ENCODE assay signal across 2 cellular contexts in genomic region chr9:36190388-36191289, GRCh38.
TF ChIP-seq lines count a peak whose summit lies in the region.

TSS of gene CLTA (plus strand) at chr9:36190921. CDS start at chr9:36191057, 136 bp downstream.

TF ChIP-seq in IMR-90, 13 proteins besides CTCF, POLR2A, EP300 and RAD21:
- TF ChIP-seq CHD1 (IDR thresholded peaks at IDR 0.05; ENCODE audit: low read depth, low read length): no peak
- no peak for TF ChIP-seq FOS (IDR thresholded peaks at IDR 0.05; ENCODE audit: low read depth, low read length)
- TF ChIP-seq CEBPB (IDR thresholded peaks at IDR 0.05; ENCODE audit: low read depth, low read length): no peak
- peak; percentile 78 for TF ChIP-seq USF2 (IDR thresholded peaks at IDR 0.05; ENCODE audit: low read depth, low read length)
- TF ChIP-seq BHLHE40 (IDR thresholded peaks at IDR 0.05; ENCODE audit: low read depth, low read length): peak; percentile 72; the same call in 1 of the 2 replicates
- TF ChIP-seq SMC3 (IDR thresholded peaks at IDR 0.05; ENCODE audit: low read depth, low read length): peak; percentile 30; the same call in 1 of the 2 replicates
- no peak for TF ChIP-seq NFE2L2 (IDR thresholded peaks at IDR 0.05; ENCODE audit: low read depth, low read length)
- TF ChIP-seq MXI1 (IDR thresholded peaks at IDR 0.05; ENCODE audit: borderline replicate concordance, low read depth, low read length): peak; percentile 68; the same call in 1 of the 2 replicates
- TF ChIP-seq MAZ (IDR thresholded peaks at IDR 0.05; ENCODE audit: borderline replicate concordance, low read depth, low read length): peak; percentile 84; the same call in 1 of the 2 replicates
- TF ChIP-seq MAFK (IDR thresholded peaks at IDR 0.05; ENCODE audit: low read depth, low read length): no peak
- no peak for TF ChIP-seq RCOR1 (IDR thresholded peaks at IDR 0.05; ENCODE audit: insufficient replicate concordance, low read length)
- no peak for TF ChIP-seq RFX5 (IDR thresholded peaks at IDR 0.05; ENCODE audit: low read depth, low read length)
- 0 out of 2 replicates have a peak, but pooled peaks have one; percentile 0 for TF ChIP-seq ELK1 (IDR thresholded peaks at IDR 0.05; ENCODE audit: borderline replicate concordance, low read depth, low read length)

TF ChIP-seq in endothelial cell of umbilical vein, 7 proteins besides CTCF, POLR2A, EP300 and RAD21:
- TF ChIP-seq POLR2AphosphoS5 (IDR thresholded peaks at IDR 0.05; ENCODE audit: insufficient read depth, low read depth, low read length) (peak; percentile 98), JUN (IDR thresholded peaks at IDR 0.05; ENCODE audit: borderline replicate concordance, insufficient read depth, insufficient read length, low read depth) (no peak), MAX (IDR thresholded peaks at IDR 0.05; ENCODE audit: insufficient read depth, insufficient read length) (no peak), MYC (IDR thresholded peaks at IDR 0.05; ENCODE audit: low read depth, low read length) (no peak), EZH2 (IDR thresholded peaks at IDR 0.05; ENCODE audit: borderline replicate concordance, low read depth, low read length, severe bottlenecking) (no peak)
